11 cellular contexts compared by ENCODE assay signal in genomic region chr4:10104991-10105276, GRCh38. TPM values are rescaled to one million over a fixed set of nuclear protein-coding genes. Genes with fewer than 3 reads are reported as not detected.
DNase-seq lines count a peak whose midpoint lies in the region; ATAC-seq, FAIRE-seq and TF ChIP-seq lines count a peak whose summit lies in the region.
"Had no signal": no experiment of that assay in that cellular context is flagged by ENCODE, and none has a peak within 500 bp of the region (broad histone marks: within the 10 kb centered on the region; RNA-seq: fewer than 3 reads in every experiment).

No MANE protein-coding gene starts in this region.

- DNase-seq in GM12892 (ENCODE audit: insufficient read length): no peak
- DNase-seq in activated CD4-positive, alpha-beta memory T cell treated with anti-CD3 and anti-CD28 coated beads for 36 hours: no peak
- DNase-seq in glutamatergic neuron: no peak
- no peak for DNase-seq in DMS 273 treated with DMSO at 0.1 percent for 48 hours (lab: John Stamatoyannopoulos, UW)
- no peak for DNase-seq in AML-193 (lab: John Stamatoyannopoulos, UW)
- DNase-seq: body of pancreas, KG1 had no signal

- H3K4me1 ChIP-seq in skeletal muscle tissue (ENCODE audit: control insufficient read depth in 3 of 3, insufficient read depth in 3 of 3, low read length in 3 of 3): peaks cover 97 to 99% (median 98%) of the 10 kb centered on the region in 3 donors

- CTCF ChIA-PET in activated CD4-positive, alpha-beta memory T cell treated with anti-CD3 and anti-CD28 coated beads for 36 hours (lab: Charles Lee): no interaction called here

- H3K27me3 Mint-ChIP-seq in activated CD4-positive, alpha-beta memory T cell treated with anti-CD3 and anti-CD28 coated beads for 36 hours: no peaks in the 10 kb centered on the region
- peaks cover 5% of the 10 kb centered on the region for H3K27me3 Mint-ChIP-seq in glutamatergic neuron (ENCODE audit: unreplicated experiment)

- no peak for TF ChIP-seq CTCF in glutamatergic neuron (IDR thresholded peaks at IDR 0.05; ENCODE audit: partially characterized antibody, unreplicated experiment)

- H3K36me3 ChIP-seq in skeletal muscle tissue (ENCODE audit: control insufficient read depth in 3 of 3, insufficient read depth in 3 of 3, low read length in 3 of 3): peaks cover 5 to 24% (median 21%) of the 10 kb centered on the region in 3 donors

- no peaks in the 10 kb centered on the region for H3K9me3 ChIP-seq in skeletal muscle tissue (ENCODE audit: control insufficient read depth in 3 of 3, low read length in 3 of 3)
- H3K9me3 ChIP-seq: body of pancreas had no signal

- intact Hi-C loops in activated CD4-positive, alpha-beta memory T cell treated with anti-CD3 and anti-CD28 coated beads for 36 hours (cut with micrococcal nuclease): loop anchor here (10.0 kb wide), 1 partner anchor 340 kb away; no protein-coding TSS in a partner anchor

- peak; percentile 4; the same call in 1 of the 2 replicates for TF ChIP-seq POLR2A in GM12892 (IDR thresholded peaks at IDR 0.05; ENCODE audit: low read depth, low read length)

- H3K36me3 Mint-ChIP-seq in activated CD4-positive, alpha-beta memory T cell treated with anti-CD3 and anti-CD28 coated beads for 36 hours: peaks cover 66% of the 10 kb centered on the region
- H3K36me3 Mint-ChIP-seq in glutamatergic neuron (ENCODE audit: unreplicated experiment): no peaks in the 10 kb centered on the region

- peak overlapping the region; percentile 41 for H3K4me3 Mint-ChIP-seq in activated CD4-positive, alpha-beta memory T cell treated with anti-CD3 and anti-CD28 coated beads for 36 hours
- peak overlapping the region; percentile 16 for H3K4me3 Mint-ChIP-seq in glutamatergic neuron (ENCODE audit: unreplicated experiment)

- FAIRE-seq in GM12892 (lab: Jason Lieb, UNC): no peak

- peak overlapping the region; percentile 69 to 84 (median 77) for H3K9ac ChIP-seq in skeletal muscle tissue (ENCODE audit: low read depth in 1 of 3, low read length in 3 of 3)

- ATAC-seq in GM19397 (IDR thresholded peaks at IDR 0.05; ENCODE audit: unreplicated experiment): no peak
- ATAC-seq in HG03135 (IDR thresholded peaks at IDR 0.05; ENCODE audit: unreplicated experiment): no peak
- ATAC-seq: body of pancreas had no signal

- peak overlapping the region; percentile 93 for H3K27ac ChIP-seq in skeletal muscle tissue (ENCODE audit: low read depth, low read length)
- H3K27ac ChIP-seq: body of pancreas, hepatocyte had no signal

- H3K27ac Mint-ChIP-seq in activated CD4-positive, alpha-beta memory T cell treated with anti-CD3 and anti-CD28 coated beads for 36 hours: peak overlapping the region; percentile 86
- H3K27ac Mint-ChIP-seq in glutamatergic neuron (ENCODE audit: unreplicated experiment): peak overlapping the region; percentile 25

- POLR2A ChIA-PET in activated CD4-positive, alpha-beta memory T cell treated with anti-CD3 and anti-CD28 coated beads for 36 hours (lab: Charles Lee): interaction anchor here (3.1 to 8.8 kb wide), 2 partner anchors 9 to 13 kb away, joined by 24 to 80 read pairs; partner anchors contain the start of gene WDR1

- peak overlapping the region; percentile 27 to 54 (median 34) for H3K4me3 ChIP-seq in skeletal muscle tissue (ENCODE audit: low read length in 3 of 3)
- H3K4me3 ChIP-seq: body of pancreas, hepatocyte had no signal

- no peaks in the 10 kb centered on the region for H3K9me3 Mint-ChIP-seq in activated CD4-positive, alpha-beta memory T cell treated with anti-CD3 and anti-CD28 coated beads for 36 hours
- peaks cover 8% of the 10 kb centered on the region for H3K9me3 Mint-ChIP-seq in glutamatergic neuron (ENCODE audit: unreplicated experiment)

- peaks cover 98% of the 10 kb centered on the region for H3K4me1 Mint-ChIP-seq in activated CD4-positive, alpha-beta memory T cell treated with anti-CD3 and anti-CD28 coated beads for 36 hours (ENCODE audit: low read depth)
- peaks cover 47% of the 10 kb centered on the region for H3K4me1 Mint-ChIP-seq in glutamatergic neuron (ENCODE audit: low read depth, unreplicated experiment)

- H3K27me3 ChIP-seq in skeletal muscle tissue (ENCODE audit: control insufficient read depth in 3 of 3, insufficient read depth in 3 of 3, low read length in 3 of 3): no peaks in the 10 kb centered on the region
- H3K27me3 ChIP-seq: body of pancreas, hepatocyte had no signal

RNA-seq across cellular contexts. Expression of gene WDR1, which starts 11.7 kb away (rescaled TPM):
- 137 TPM for polyA plus RNA-seq in GM12892 (2012; ENCODE audit: missing spikeins)
- 100 to 1,000 TPM; 351 to 353 TPM for total RNA-seq in activated CD4-positive, alpha-beta memory T cell treated with anti-CD3 and anti-CD28 coated beads for 36 hours
- 161 TPM for total RNA-seq in glutamatergic neuron (ENCODE audit: unreplicated experiment)
- 96.0 TPM for total RNA-seq in skeletal muscle tissue
